8 cellular contexts compared by ENCODE assay signal in genomic region chr5:149550608-149551226, GRCh38. TPM values are rescaled to one million over a fixed set of nuclear protein-coding genes. Genes with fewer than 3 reads are reported as not detected.
DNase-seq lines count a peak whose midpoint lies in the region; ATAC-seq, FAIRE-seq and TF ChIP-seq lines count a peak whose summit lies in the region.

No MANE protein-coding gene starts in this region.

- H3K27me3 ChIP-seq in ACC112 (ENCODE audit: insufficient read depth, low read length) (no peaks in the 10 kb centered on the region), ascending aorta (no peaks in the 10 kb centered on the region)

- peak; percentile 4 for ATAC-seq in GM19023 (IDR thresholded peaks at IDR 0.05; ENCODE audit: unreplicated experiment)
- no peak for ATAC-seq in GM19397 (IDR thresholded peaks at IDR 0.05; ENCODE audit: unreplicated experiment)

- peaks cover 59% of the 10 kb centered on the region for H3K79me2 ChIP-seq in ACC112 (ENCODE audit: control insufficient read depth, insufficient read depth, low read length, unreplicated experiment)

- DNase-seq in ascending aorta (ENCODE audit: low spot score in 2 of 2) (no peak), kidney (no peak), NCI-H524 treated with DMSO at 0.1 percent for 48 hours (lab: John Stamatoyannopoulos, UW) (no peak)
- DNase-seq in stimulated activated naive CD4-positive, alpha-beta T cell treated with Interleukin-2 at 50 U/mL for 16 hours (lab: John Stamatoyannopoulos, UW), result peak; percentile 27

- H3K36me3 ChIP-seq in ACC112 (ENCODE audit: insufficient read depth, low read length), result peaks cover 40% of the 10 kb centered on the region
- peaks cover 36% of the 10 kb centered on the region for H3K36me3 ChIP-seq in KOPT-K1 (ENCODE audit: insufficient read depth, low read length)
- peaks cover 12 to 13% of the 10 kb centered on the region in 2 donors for H3K36me3 ChIP-seq in ascending aorta
- H3K36me3 ChIP-seq in kidney (ENCODE audit: control insufficient read depth in 1 of 2, insufficient read depth in 2 of 2, low read length in 2 of 2), result peaks cover 2 to 11% of the 10 kb centered on the region in 2 donors

- peak overlapping the region; percentile 99 to 100 for H3K9ac ChIP-seq in kidney (ENCODE audit: low read length in 2 of 2)

- H3K4me1 ChIP-seq in ACC112 (ENCODE audit: control insufficient read depth, insufficient read depth, low read length, unreplicated experiment) (peaks cover 21% of the 10 kb centered on the region), ascending aorta (peaks cover 9 to 30% of the 10 kb centered on the region in 2 donors), kidney (ENCODE audit: control insufficient read depth in 1 of 2, insufficient read depth in 1 of 2, low read depth in 1 of 2, low read length in 2 of 2) (peaks cover 12% of the 10 kb centered on the region in 2 donors)

- H2AFZ ChIP-seq in ACC112 (ENCODE audit: low read length, unreplicated experiment), result no peak overlapping the region

- FAIRE-seq in kidney (lab: Jason Lieb, UNC), result no peak

- TF ChIP-seq CTCF in ascending aorta (IDR thresholded peaks at IDR 0.05) (no peak), kidney (IDR thresholded peaks at IDR 0.05; ENCODE audit: borderline replicate concordance, extremely low read depth, insufficient read depth) (no peak)

- H3K9me3 ChIP-seq in KOPT-K1 (ENCODE audit: insufficient read depth, low read length, poor library complexity, severe bottlenecking) (no peaks in the 10 kb centered on the region), ascending aorta (no peaks in the 10 kb centered on the region), kidney (ENCODE audit: control insufficient read depth in 1 of 2, low read length in 2 of 2) (no peaks in the 10 kb centered on the region)

- H3K4me3 ChIP-seq in ACC112 (ENCODE audit: low read depth, low read length) (peak overlapping the region; percentile 90), ascending aorta (peak overlapping the region; percentile 81 to 96), kidney (ENCODE audit: low read length in 2 of 2) (peak overlapping the region; percentile 89 to 99)

- H3K27ac ChIP-seq in ACC112 (ENCODE audit: low read depth, low read length) (peak overlapping the region; percentile 93), KOPT-K1 (ENCODE audit: low read depth, low read length, poor library complexity, severe bottlenecking) (peak overlapping the region; percentile 96), ascending aorta (peak overlapping the region; percentile 95 to 98), kidney (ENCODE audit: low read depth in 2 of 2, low read length in 2 of 2) (peak overlapping the region; percentile 97 to 98)

- intact Hi-C loops in ascending aorta (cut with DNase I) (loop anchor here (1.0 kb wide), 3 partner anchors 12 to 108 kb away; no protein-coding TSS in a partner anchor), kidney (cut with DNase I) (no loop called here)

RNA-seq across cellular contexts. Expression of gene CSNK1A1, which starts 0.5 kb away (rescaled TPM):
- 219 TPM for total RNA-seq in ascending aorta
- 221 TPM for total RNA-seq in kidney
- polyA plus RNA-seq in kidney (ENCODE audit: insufficient read depth, low read depth, low replicate concordance), result 63.9 TPM

RNA-seq across cellular contexts. Expression of gene ARHGEF37, which starts 30.6 kb away (rescaled TPM):
- total RNA-seq in ascending aorta, result 13.4 TPM
- 21.8 TPM for total RNA-seq in kidney
- 6.9 TPM for polyA plus RNA-seq in kidney (ENCODE audit: insufficient read depth, low read depth, low replicate concordance)
